ENCODE assay signal across 17 cellular contexts in genomic region chrX:79235899-79236298, GRCh38.
"Had no signal": no experiment of that assay in that cellular context is flagged by ENCODE, and none has a peak within 500 bp of the region (broad histone marks: within the 10 kb centered on the region; RNA-seq: fewer than 3 reads in every experiment).

No MANE protein-coding gene starts in this region.

- H3K27ac ChIP-seq: foreskin keratinocyte, hepatocyte, parathyroid adenoma, right lobe of liver, SK-N-MC, thyroid gland had no signal

- H3K9me3 ChIP-seq: right lobe of liver, thyroid gland had no signal

- H3K4me3 ChIP-seq: hepatocyte, right lobe of liver, SK-N-MC, smooth muscle cell, thyroid gland had no signal

- ATAC-seq: foreskin keratinocyte, right lobe of liver had no signal

- H3K36me3 Mint-ChIP-seq: brain had no signal

- H3K27me3 Mint-ChIP-seq: activated CD4-positive, alpha-beta T cell treated with anti-CD3 and anti-CD28 coated beads, Interleukin-2, amount 10 ng/mL, durations not matched to agents 7 days and 5 days; activated naive CD8-positive, alpha-beta T cell treated with anti-CD3 and anti-CD28 coated beads, Interleukin-2, amount 10 ng/mL, durations not matched to agents 7 days and 5 days; brain had no signal

- DNase-seq: activated CD4-positive, alpha-beta T cell treated with anti-CD3 and anti-CD28 coated beads, Interleukin-2, amount 10 ng/mL, durations not matched to agents 7 days and 5 days; activated effector memory CD4-positive, alpha-beta T cell treated with Interleukin-2 at 50 U/mL for 16 hours; activated naive CD8-positive, alpha-beta T cell treated with anti-CD3 and anti-CD28 coated beads, Interleukin-2, amount 10 ng/mL, durations not matched to agents 7 days and 5 days; anterior cingulate cortex; caudate nucleus; foreskin keratinocyte; mesendoderm; right lobe of liver; stimulated activated CD4-positive, alpha-beta T cell treated with anti-CD3 and anti-CD28 coated beads, Interleukin-4, amount 100 ng/mL, for 1 hour; T-helper 9 cell; thyroid gland had no signal

- H3K27me3 ChIP-seq: foreskin keratinocyte, hepatocyte, right lobe of liver, thyroid gland had no signal

- H3K27ac Mint-ChIP-seq: activated CD4-positive, alpha-beta T cell treated with anti-CD3 and anti-CD28 coated beads, Interleukin-2, amount 10 ng/mL, durations not matched to agents 7 days and 5 days; brain; nephron had no signal

- H3K4me3 Mint-ChIP-seq: activated CD4-positive, alpha-beta T cell treated with anti-CD3 and anti-CD28 coated beads, Interleukin-2, amount 10 ng/mL, durations not matched to agents 7 days and 5 days; activated naive CD8-positive, alpha-beta T cell treated with anti-CD3 and anti-CD28 coated beads, Interleukin-2, amount 10 ng/mL, durations not matched to agents 7 days and 5 days; brain; nephron had no signal

- H3K4me1 ChIP-seq: foreskin keratinocyte, parathyroid adenoma, right lobe of liver, thyroid gland had no signal

- H3K4me1 Mint-ChIP-seq: brain, nephron had no signal

- H3K36me3 ChIP-seq: right lobe of liver, thyroid gland had no signal
